24 cellular contexts compared by ENCODE assay signal in genomic region chr2:213043566-213043965, GRCh38.
DNase-seq lines count a peak whose midpoint lies in the region; ATAC-seq, FAIRE-seq and TF ChIP-seq lines count a peak whose summit lies in the region.
"Had no signal": no experiment of that assay in that cellular context is flagged by ENCODE, and none has a peak within 500 bp of the region (broad histone marks: within the 10 kb centered on the region; RNA-seq: fewer than 3 reads in every experiment).

No MANE protein-coding gene starts in this region.

- H3K27ac ChIP-seq in DND-41 (ENCODE audit: low read length) (no peak overlapping the region), GM12878 (ENCODE audit: control insufficient read depth, insufficient read depth) (no peak overlapping the region), colonic mucosa (no peak overlapping the region)
- H3K27ac ChIP-seq: A549; BLaER1 treated with 17β-estradiol and CSF1 and Interleukin-3, amounts not matched to agents 10 nM and 100 nM had no signal

- no peak for TF ChIP-seq EP300 in GM12878 (IDR thresholded peaks at IDR 0.05; ENCODE audit: borderline replicate concordance in 1 of 2, control insufficient read depth in 1 of 2, low read depth in 2 of 2, low read length in 2 of 2)

- SMC1A ChIA-PET in GM12878 (lab: Charles Lee; ENCODE audit: uncharacterized antibody, unreplicated experiment): interaction anchor here (0.6 to 1.2 kb wide), 3 partner anchors 9 to 20 kb away, joined by 3 to 4 read pairs (median 3); no protein-coding TSS in a partner anchor

- POLR2A ChIA-PET in GM12878 (lab: Charles Lee): interaction anchor here (1.3 kb wide), 1 partner anchor 49 kb away, joined by 3 read pairs; no protein-coding TSS in a partner anchor

- RAD21 ChIA-PET in GM12878 (lab: Charles Lee; ENCODE audit: unreplicated experiment): no interaction called here

- no peaks in the 10 kb centered on the region for H3K4me1 Mint-ChIP-seq in activated naive CD8-positive, alpha-beta T cell (ENCODE audit: low read depth)
- H3K4me1 Mint-ChIP-seq in activated naive CD8-positive, alpha-beta T cell treated with anti-CD3 and anti-CD28 coated beads, Interleukin-2, amount 50 U/mL, for 24 hours: peaks cover 3% of the 10 kb centered on the region
- H3K4me1 Mint-ChIP-seq: CD14-positive monocyte; CD4-positive, alpha-beta memory T cell had no signal

- FAIRE-seq in GM12878 (lab: Jason Lieb, UNC): no peak
- FAIRE-seq: A549, G401.6, GM18507 had no signal

- TF ChIP-seq RAD21 in GM12878 (IDR thresholded peaks at IDR 0.05; ENCODE audit: insufficient read depth, low read depth, low read length): no peak

- H3K4me2 ChIP-seq in DND-41 (ENCODE audit: insufficient read depth, low read length) (no peak overlapping the region), GM12878 (ENCODE audit: control insufficient read depth, insufficient read depth) (no peak overlapping the region)
- H3K4me2 ChIP-seq: A549; BLaER1 treated with 17β-estradiol and CSF1 and Interleukin-3, amounts not matched to agents 10 nM and 100 nM; GM23338 had no signal

- H3K27ac Mint-ChIP-seq in activated naive CD8-positive, alpha-beta T cell: peak overlapping the region; percentile 58
- no peak overlapping the region for H3K27ac Mint-ChIP-seq in activated naive CD8-positive, alpha-beta T cell treated with anti-CD3 and anti-CD28 coated beads, Interleukin-2, amount 50 U/mL, for 24 hours
- H3K27ac Mint-ChIP-seq: CD14-positive monocyte; CD4-positive, alpha-beta memory T cell; GM23338 had no signal

- H3K9me3 Mint-ChIP-seq in activated naive CD8-positive, alpha-beta T cell (ENCODE audit: low read depth): no peaks in the 10 kb centered on the region
- no peaks in the 10 kb centered on the region for H3K9me3 Mint-ChIP-seq in activated naive CD8-positive, alpha-beta T cell treated with anti-CD3 and anti-CD28 coated beads, Interleukin-2, amount 50 U/mL, for 24 hours
- H3K9me3 Mint-ChIP-seq: CD4-positive, alpha-beta memory T cell had no signal

- no peak for ATAC-seq in activated naive CD8-positive, alpha-beta T cell treated with anti-CD3 and anti-CD28 coated beads, Interleukin-2, amount 50 U/mL, for 24 hours
- ATAC-seq in DND-41 (ENCODE audit: insufficient read depth, low read depth) (peak; percentile 35; the same call in 1 of the 3 replicates), GM12878 (no peak)
- ATAC-seq: A549, GM23338, HCT116 had no signal

- DNase-seq in activated naive CD8-positive, alpha-beta T cell treated with anti-CD3 and anti-CD28 coated beads, Interleukin-2, amount 50 U/mL, for 24 hours: no peak
- DNase-seq in DND-41 (no peak), GM12878 (ENCODE audit: low read depth, low spot score) (no peak), HK-2 (ENCODE audit: unreplicated experiment) (no peak), colonic mucosa (no peak)
- DNase-seq in activated CD8-positive, alpha-beta memory T cell treated with anti-CD3 and anti-CD28 coated beads for 24 hours: no peak
- DNase-seq: 8988T; ACHN; AML-193; BE2C; Calu3; CD4-positive, alpha-beta memory T cell; COR-L47; DMS53; DMS79 treated with DMSO at 0.1 percent for 48 hours; H9 had no signal

- in situ Hi-C loops in GM12878 (cut with MboI): no loop called here

- WGBS in GM12878 (ENCODE audit: insufficient coverage, insufficient replicate concordance, low lambda C conversion rate, missing lambda C conversion rate): 96% methylated on average over 3 of the region's 3 CpGs

- H3K36me3 Mint-ChIP-seq in activated naive CD8-positive, alpha-beta T cell: peaks cover 15% of the 10 kb centered on the region
- H3K36me3 Mint-ChIP-seq in activated naive CD8-positive, alpha-beta T cell treated with anti-CD3 and anti-CD28 coated beads, Interleukin-2, amount 50 U/mL, for 24 hours (ENCODE audit: low read depth): peaks cover 16% of the 10 kb centered on the region
- H3K36me3 Mint-ChIP-seq: CD14-positive monocyte had no signal

- H3K4me3 ChIP-seq in DND-41 (ENCODE audit: low read depth in 1 of 2, low read length in 2 of 2) (no peak overlapping the region), GM12878 (no peak overlapping the region), colonic mucosa (no peak overlapping the region)
- H3K4me3 ChIP-seq: A549; BLaER1 treated with 17β-estradiol and CSF1 and Interleukin-3, amounts not matched to agents 10 nM and 100 nM; GM23338 had no signal

- H3K9me3 ChIP-seq in DND-41 (ENCODE audit: insufficient read depth, low read length, severe bottlenecking): no peaks in the 10 kb centered on the region
- no peaks in the 10 kb centered on the region; the same call in 1 of the 3 replicates for H3K9me3 ChIP-seq in GM12878 (replicated peaks; ENCODE audit: control insufficient read depth, insufficient read depth, low read length)
- H3K9me3 ChIP-seq in colonic mucosa: no peaks in the 10 kb centered on the region
- H3K9me3 ChIP-seq: A549, BE2C had no signal

- no peak for TF ChIP-seq POLR2A in GM12878 (IDR thresholded peaks at IDR 0.05; ENCODE audit: low read depth, low read length)

- no TSS peak for BruUV-seq in GM12878 (replicated peaks; lab: Mats Ljungman, UMichigan)

- H3K9ac ChIP-seq in DND-41 (ENCODE audit: low read depth, low read length) (no peak overlapping the region), GM12878 (ENCODE audit: control insufficient read depth, insufficient read depth, low read length) (no peak overlapping the region), colonic mucosa (ENCODE audit: low read depth in 2 of 2, low read length in 2 of 2) (no peak overlapping the region)
- H3K9ac ChIP-seq: BLaER1 treated with 17β-estradiol and CSF1 and Interleukin-3, amounts not matched to agents 10 nM and 100 nM had no signal

- H3K79me2 ChIP-seq in DND-41 (ENCODE audit: insufficient read depth, low read length): peaks cover 30% of the 10 kb centered on the region
- peaks cover 8% of the 10 kb centered on the region for H3K79me2 ChIP-seq in GM12878 (ENCODE audit: control insufficient read depth, insufficient read depth, low read length)

- H3K27me3 ChIP-seq in DND-41 (ENCODE audit: insufficient read depth, low read length, poor library complexity) (no peaks in the 10 kb centered on the region), GM12878 (replicated peaks in 1 of 2; ENCODE audit: control insufficient read depth in 2 of 2, insufficient read depth in 2 of 2, low read length in 1 of 2) (no peaks in the 10 kb centered on the region), colonic mucosa (no peaks in the 10 kb centered on the region)
- H3K27me3 ChIP-seq: BE2C; BLaER1 treated with 17β-estradiol and CSF1 and Interleukin-3, amounts not matched to agents 10 nM and 100 nM had no signal

- H3K4me1 ChIP-seq in DND-41 (ENCODE audit: insufficient read depth, low read length) (0 out of 2 replicates have a peak, but pooled peaks cover 2% of the 10 kb centered on the region), GM12878 (ENCODE audit: control insufficient read depth, insufficient read depth, low read length) (peaks cover 9% of the 10 kb centered on the region; the same call in 1 of the 2 replicates), colonic mucosa (no peaks in the 10 kb centered on the region)
- H3K4me1 ChIP-seq: A549, BE2C had no signal

- H2AFZ ChIP-seq in DND-41 (ENCODE audit: low read depth, low read length) (no peak overlapping the region), GM12878 (ENCODE audit: control insufficient read depth, low read depth, low read length) (no peak overlapping the region)
- H2AFZ ChIP-seq: GM23338 had no signal

- H3K27me3 Mint-ChIP-seq in activated naive CD8-positive, alpha-beta T cell: no peaks in the 10 kb centered on the region
- no peaks in the 10 kb centered on the region for H3K27me3 Mint-ChIP-seq in activated naive CD8-positive, alpha-beta T cell treated with anti-CD3 and anti-CD28 coated beads, Interleukin-2, amount 50 U/mL, for 24 hours
- H3K27me3 Mint-ChIP-seq: CD4-positive, alpha-beta memory T cell had no signal

- intact Hi-C loops in GM12878 (cut with micrococcal nuclease; ENCODE audit: unreplicated experiment): no loop called here
- intact Hi-C loops in colonic mucosa (cut with DNase I): no loop called here

- CTCF ChIA-PET in GM12878 (lab: Yijun Ruan, JAX): interaction anchor here (0.9 kb wide), 1 partner anchor 15 kb away, joined by 3 read pairs; no protein-coding TSS in a partner anchor

- H3K36me3 ChIP-seq in DND-41 (ENCODE audit: insufficient read depth, low read length) (peaks cover 81% of the 10 kb centered on the region), GM12878 (ENCODE audit: control insufficient read depth in 2 of 2, insufficient read depth in 2 of 2, low read length in 1 of 2) (peaks cover 15 to 36% of the 10 kb centered on the region in 2 experiments), colonic mucosa (no peaks in the 10 kb centered on the region)
- H3K36me3 ChIP-seq: BE2C had no signal

- TF ChIP-seq CTCF in DND-41 (IDR thresholded peaks at IDR 0.05; ENCODE audit: borderline replicate concordance, extremely low read depth, low read length, poor library complexity, severe bottlenecking) (no peak), GM12878 (IDR thresholded peaks at IDR 0.05 in 2 of 3, conservative IDR thresholded peaks at IDR 0.05 in 1 of 3; ENCODE audit: control insufficient read depth in 2 of 3, extremely low read depth in 1 of 3, insufficient read depth in 1 of 3, low read depth in 3 of 3, low read length in 3 of 3) (no peak), colonic mucosa (IDR thresholded peaks at IDR 0.05) (no peak)

- no peaks in the 10 kb centered on the region for H4K20me1 ChIP-seq in DND-41 (ENCODE audit: insufficient read depth, low read length)
- no peaks in the 10 kb centered on the region for H4K20me1 ChIP-seq in GM12878 (ENCODE audit: control insufficient read depth, insufficient read depth)
- H4K20me1 ChIP-seq: BLaER1 treated with 17β-estradiol and CSF1 and Interleukin-3, amounts not matched to agents 10 nM and 100 nM had no signal

- H3K4me3 Mint-ChIP-seq in activated naive CD8-positive, alpha-beta T cell: no peak overlapping the region
- H3K4me3 Mint-ChIP-seq in activated naive CD8-positive, alpha-beta T cell treated with anti-CD3 and anti-CD28 coated beads, Interleukin-2, amount 50 U/mL, for 24 hours: no peak overlapping the region
- H3K4me3 Mint-ChIP-seq: CD14-positive monocyte; CD4-positive, alpha-beta memory T cell; GM23338; H9 had no signal

TF ChIP-seq in GM12878, 131 proteins besides CTCF, POLR2A, EP300 and RAD21:
- TF ChIP-seq ETV6 (conservative IDR thresholded peaks at IDR 0.05 in 1 of 2, IDR thresholded peaks at IDR 0.05 in 1 of 2; ENCODE audit: borderline replicate concordance in 1 of 2, low read depth in 1 of 2): no peak
- TF ChIP-seq POLR2AphosphoS5 (IDR thresholded peaks at IDR 0.05; ENCODE audit: low read length): peak; percentile 56; the same call in 1 of the 2 replicates
